28 cellular contexts compared by ENCODE assay signal in genomic region chr6:109164331-109164730, GRCh38.
"Had no signal": no experiment of that assay in that cellular context is flagged by ENCODE, and none has a peak within 500 bp of the region (broad histone marks: within the 10 kb centered on the region; RNA-seq: fewer than 3 reads in every experiment).

No MANE protein-coding gene starts in this region.

- H3K27ac ChIP-seq: dorsolateral prefrontal cortex, epithelial cell of prostate, esophagus muscularis mucosa, foreskin keratinocyte, gastroesophageal sphincter, heart left ventricle, hepatocyte, lower lobe of right lung, parathyroid adenoma, suprapubic skin, vagina had no signal

- H3K36me3 Mint-ChIP-seq: natural killer cell had no signal

- H3K4me2 ChIP-seq: hepatocyte, smooth muscle cell had no signal

- H3K9me3 ChIP-seq: esophagus muscularis mucosa, gastroesophageal sphincter, heart left ventricle, lower lobe of right lung, suprapubic skin, vagina had no signal

- ATAC-seq: foreskin keratinocyte; gastroesophageal sphincter; heart left ventricle; left cardiac atrium; left ventricle myocardium superior; lower lobe of right lung; natural killer cell; sciatic nerve; stimulated activated naive CD8-positive, alpha-beta T cell treated with anti-CD3 and anti-CD28 coated beads, Interleukin-15, amount 100 ng/mL, for 72 hours had no signal

- H3K4me1 ChIP-seq: esophagus muscularis mucosa, foreskin keratinocyte, gastroesophageal sphincter, lower lobe of right lung, parathyroid adenoma, vagina had no signal

- DNase-seq: cortex of kidney; dorsolateral prefrontal cortex; effector CD4-positive, alpha-beta T cell; foreskin keratinocyte; heart left ventricle; kidney; left cardiac atrium; left ventricle myocardium superior; lower lobe of right lung; natural killer cell; occipital lobe; stimulated activated CD4-positive, alpha-beta T cell treated with anti-CD3 and anti-CD28 coated beads, Interleukin-12 subunit alpha, Interleukin-12 subunit beta, amount 100 ng/mL, for 4 hours; stimulated activated CD4-positive, alpha-beta T cell treated with anti-CD3 and anti-CD28 coated beads, Interleukin-1b, Interleukin-23, amount 100 ng/mL, for 48 hours; stimulated activated CD4-positive, alpha-beta T cell treated with anti-CD3 and anti-CD28 coated beads, Interleukin-4, amount 100 ng/mL, for 1 hour; stimulated activated CD8-positive, alpha-beta memory T cell treated with anti-CD3 and anti-CD28 coated beads, Interleukin-4, amount 100 ng/mL, for 48 hours; stimulated activated naive CD4-positive, alpha-beta T cell; stimulated activated naive CD8-positive, alpha-beta T cell treated with anti-CD3 and anti-CD28 coated beads, Interleukin-15, amount 100 ng/mL, for 72 hours had no signal

- H3K27me3 ChIP-seq: dorsolateral prefrontal cortex, esophagus muscularis mucosa, foreskin keratinocyte, gastroesophageal sphincter, heart left ventricle, hepatocyte, suprapubic skin, vagina had no signal

- H3K79me2 ChIP-seq: hepatocyte, parathyroid adenoma had no signal

- H3K4me1 Mint-ChIP-seq: memory B cell; natural killer cell; stimulated activated naive CD8-positive, alpha-beta T cell treated with anti-CD3 and anti-CD28 coated beads, Interleukin-15, amount 100 ng/mL, for 72 hours had no signal

- H3K4me3 ChIP-seq: dorsolateral prefrontal cortex, esophagus muscularis mucosa, gastroesophageal sphincter, heart left ventricle, hepatocyte, lower lobe of right lung, smooth muscle cell, suprapubic skin, vagina had no signal

- H2AFZ ChIP-seq: hepatocyte, parathyroid adenoma had no signal

- H3K27ac Mint-ChIP-seq: memory B cell; natural killer cell; progenitor cell of endocrine pancreas; stimulated activated naive CD8-positive, alpha-beta T cell treated with anti-CD3 and anti-CD28 coated beads, Interleukin-15, amount 100 ng/mL, for 72 hours had no signal

- H3K9me3 Mint-ChIP-seq: memory B cell; natural killer cell; stimulated activated naive CD8-positive, alpha-beta T cell treated with anti-CD3 and anti-CD28 coated beads, Interleukin-15, amount 100 ng/mL, for 72 hours had no signal

- H3K4me3 Mint-ChIP-seq: memory B cell; natural killer cell; stimulated activated naive CD8-positive, alpha-beta T cell treated with anti-CD3 and anti-CD28 coated beads, Interleukin-15, amount 100 ng/mL, for 72 hours had no signal

- H3K27me3 Mint-ChIP-seq: memory B cell; progenitor cell of endocrine pancreas; stimulated activated naive CD8-positive, alpha-beta T cell treated with anti-CD3 and anti-CD28 coated beads, Interleukin-15, amount 100 ng/mL, for 72 hours had no signal
